ENCODE assay signal across 8 cellular contexts in the genomic region with DNA sequence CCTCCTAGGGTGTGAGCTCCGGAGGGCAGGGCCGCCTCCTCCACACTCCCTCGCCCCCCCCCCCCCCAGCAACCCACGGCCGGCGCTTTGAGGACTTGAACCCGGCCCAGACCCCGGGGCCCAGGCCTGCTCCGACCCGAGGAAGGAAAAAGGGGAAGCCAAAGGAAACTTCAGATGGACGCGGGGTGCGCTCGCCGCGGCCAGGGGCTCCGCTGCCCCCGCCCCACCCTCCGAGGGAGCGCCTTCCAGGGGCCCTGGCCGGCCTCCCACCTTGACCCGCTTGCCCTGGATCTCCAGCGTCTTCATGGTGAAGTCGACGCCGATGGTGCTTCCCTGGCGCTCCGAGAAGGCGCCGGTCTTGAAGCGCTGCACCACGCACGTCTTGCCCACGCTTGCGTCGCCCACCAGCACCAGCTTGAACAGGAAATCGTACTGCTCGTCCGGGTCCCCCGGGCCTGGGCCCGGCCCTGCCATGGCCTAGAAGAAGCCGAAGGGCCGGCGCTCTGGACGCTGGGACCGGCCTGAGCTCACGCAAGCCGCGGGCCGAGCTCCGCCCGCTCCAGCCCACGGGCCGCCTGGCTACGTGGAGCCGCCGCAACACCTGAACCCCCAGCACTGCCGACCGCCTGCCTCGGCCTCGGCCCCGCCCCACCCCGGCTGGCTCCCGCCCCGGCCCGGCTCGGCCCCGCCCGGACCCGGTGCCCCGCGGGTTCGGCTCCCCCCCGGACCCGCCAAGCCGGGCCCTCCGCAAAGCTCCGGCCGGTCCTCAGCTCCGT. TPM values are rescaled to one million over a fixed set of nuclear protein-coding genes. Genes with fewer than 3 reads are reported as not detected.
DNase-seq lines count a peak whose midpoint lies in the region; ATAC-seq and TF ChIP-seq lines count a peak whose summit lies in the region.

No MANE protein-coding gene starts in this region.

- peak overlapping the region; percentile 89 for H3K4me3 ChIP-seq in lower lobe of right lung
- H3K4me3 ChIP-seq in thymus (ENCODE audit: low read length): peak overlapping the region; percentile 62

- peaks cover 43% of the 10 kb centered on the region for H3K36me3 Mint-ChIP-seq in T-helper 2 cell treated with Interferon-gamma antibody and Interleukin-4, amounts not matched to agents 5 μg/mL and 100 μg/mL, for 36 hours (ENCODE audit: low read depth)

- no peak for TF ChIP-seq CTCF in lower lobe of right lung (IDR thresholded peaks at IDR 0.05)

- H3K27me3 ChIP-seq in lower lobe of right lung (ENCODE audit: low read depth) (no peaks in the 10 kb centered on the region), thymus (ENCODE audit: control insufficient read depth, insufficient read depth) (no peaks in the 10 kb centered on the region)

- under 1% methylated on average over 80 of the region's 80 CpGs for WGBS in thymus

- H3K4me1 ChIP-seq in ES-I3 (ENCODE audit: insufficient read depth, low read length) (peaks cover 26% of the 10 kb centered on the region), lower lobe of right lung (peaks cover 41% of the 10 kb centered on the region), thymus (ENCODE audit: control insufficient read depth, insufficient read depth, low read length) (peaks cover 22% of the 10 kb centered on the region)

- no peaks in the 10 kb centered on the region for H3K9me3 Mint-ChIP-seq in T-helper 2 cell treated with Interferon-gamma antibody and Interleukin-4, amounts not matched to agents 5 μg/mL and 100 μg/mL, for 36 hours

- H3K27ac ChIP-seq in cingulate gyrus (ENCODE audit: low read depth, low read length) (peak overlapping the region; percentile 69), lower lobe of right lung (peak overlapping the region; percentile 95), thymus (ENCODE audit: low read depth) (peak overlapping the region; percentile 95)

- H3K9me3 ChIP-seq in ES-I3 (ENCODE audit: control insufficient read depth, insufficient read depth, low read length) (no peaks in the 10 kb centered on the region), lower lobe of right lung (no peaks in the 10 kb centered on the region), thymus (ENCODE audit: control insufficient read depth) (no peaks in the 10 kb centered on the region)

- ATAC-seq in HG02852 (IDR thresholded peaks at IDR 0.05; ENCODE audit: unreplicated experiment) (peak; percentile 1), lower lobe of right lung (peak; percentile 12 to 72)

- peak overlapping the region; percentile 93 for H3K4me3 Mint-ChIP-seq in T-helper 2 cell treated with Interferon-gamma antibody and Interleukin-4, amounts not matched to agents 5 μg/mL and 100 μg/mL, for 36 hours

- peak; percentile 47 for DNase-seq in T-helper 2 cell treated with Interferon-gamma antibody and Interleukin-4, amounts not matched to agents 5 μg/mL and 100 μg/mL, for 36 hours (ENCODE audit: low spot score)
- DNase-seq in lower lobe of right lung: peak; percentile 64
- DNase-seq in mucosa of gallbladder (ENCODE audit: low spot score): no peak
- DNase-seq in NCI-H1092 (lab: John Stamatoyannopoulos, UW): no peak

- H3K27me3 Mint-ChIP-seq in T-helper 2 cell treated with Interferon-gamma antibody and Interleukin-4, amounts not matched to agents 5 μg/mL and 100 μg/mL, for 36 hours (ENCODE audit: low read depth): no peaks in the 10 kb centered on the region

- peak overlapping the region; percentile 80 for H3K9ac ChIP-seq in ES-I3 (ENCODE audit: low read depth, low read length)

- H3K4me1 Mint-ChIP-seq in T-helper 2 cell treated with Interferon-gamma antibody and Interleukin-4, amounts not matched to agents 5 μg/mL and 100 μg/mL, for 36 hours (ENCODE audit: low read depth): peaks cover 51% of the 10 kb centered on the region

- intact Hi-C loops in lower lobe of right lung (cut with DNase I): no loop called here

- H3K27ac Mint-ChIP-seq in T-helper 2 cell treated with Interferon-gamma antibody and Interleukin-4, amounts not matched to agents 5 μg/mL and 100 μg/mL, for 36 hours: peak overlapping the region; percentile 95

- H3K36me3 ChIP-seq in ES-I3 (ENCODE audit: insufficient read depth, low read length) (no peaks in the 10 kb centered on the region; the same call in 1 of the 2 replicates), lower lobe of right lung (peaks cover 7% of the 10 kb centered on the region), thymus (ENCODE audit: control insufficient read depth, insufficient read depth) (peaks cover 2% of the 10 kb centered on the region)

RNA-seq across cellular contexts. Expression of a gene that starts 0.4 kb away (rescaled TPM):
- 29.9 TPM for total RNA-seq in lower lobe of right lung
- polyA plus RNA-seq in thymus: 21.2 TPM
- 36.2 TPM for total RNA-seq in mucosa of gallbladder

RNA-seq across cellular contexts. Expression of a gene that starts 39.7 kb away (rescaled TPM):
- 31.0 TPM for total RNA-seq in lower lobe of right lung
- polyA plus RNA-seq in thymus: 34.8 TPM
- total RNA-seq in mucosa of gallbladder: 23.6 TPM

Comparison
In these comparisons a context has a peak if more than half of its experiments do, and no peak if none do; other contexts are left out.
1. DNase-seq: peak in T-helper 2 cell treated with Interferon-gamma antibody and Interleukin-4, amounts not matched to agents 5 μg/mL and 100 μg/mL, for 36 hours (single experiment) and lower lobe of right lung (single experiment); none in mucosa of gallbladder (single experiment) and NCI-H1092 (single experiment).
2. Peak in every context shown above with its lines, with median percentiles within 50 percentile points of each other: H3K27ac ChIP-seq.